Comparison of ENCODE assay signal across 8 cellular contexts in genomic region chr17:17751996-17752821, GRCh38.
A peak's percentile ranks its signal among the peaks of the same experiment; 100 is the strongest.
DNase-seq lines count a peak whose midpoint lies in the region; ATAC-seq and TF ChIP-seq lines count a peak whose summit lies in the region.

No MANE protein-coding gene starts in this region.

- H3K27ac ChIP-seq in right lobe of liver, result peak overlapping the region; percentile 36 to 75 (median 55)

- no peak for TF ChIP-seq CTCF in AG09309 (IDR thresholded peaks at IDR 0.05; ENCODE audit: control insufficient read depth, insufficient read depth, low read depth, low read length, missing control alignments)
- TF ChIP-seq CTCF in right lobe of liver (IDR thresholded peaks at IDR 0.05), result peak; percentile 24 to 53 (median 36)

- 12% methylated on average over 13 of the region's 59 CpGs for WGBS in right lobe of liver (ENCODE audit: insufficient coverage, low coverage, low lambda C conversion rate, missing lambda C conversion rate)

- TF ChIP-seq POLR2A in right lobe of liver (IDR thresholded peaks at IDR 0.05), result peak; percentile 34

- H3K4me3 ChIP-seq in AG09309 (ENCODE audit: control insufficient read depth, low read depth, low read length) (peak overlapping the region; percentile 50), right lobe of liver (peak overlapping the region; percentile 35 to 61 (median 44))

- intact Hi-C loops in right lobe of liver (cut with DNase I), result no loop called here

- DNase-seq in AG09309 (ENCODE audit: low read depth) (peak; percentile 62), NCI-H526 treated with DMSO at 0.1 percent for 48 hours (lab: John Stamatoyannopoulos, UW) (peak; percentile 76), dermis blood vessel endothelial cell (peak; percentile 97), right lobe of liver (peak; percentile 97 to 98 (median 98))
- peak; percentile 96 for DNase-seq in activated CD4-positive, alpha-beta T cell treated with anti-CD3 and anti-CD28 coated beads, Interleukin-2, amount 50 U/mL, for 48 hours
- peak; percentile 97 for DNase-seq in stimulated activated CD4-positive, alpha-beta T cell treated with anti-CD3 and anti-CD28 coated beads, Interleukin-4, amount 100 ng/mL, for 1 hour

- ATAC-seq in GM19023 (IDR thresholded peaks at IDR 0.05; ENCODE audit: unreplicated experiment) (peak; percentile 86), HG03175 (IDR thresholded peaks at IDR 0.05; ENCODE audit: unreplicated experiment) (peak; percentile 80), right lobe of liver (peak; percentile 97 to 98 (median 98))

- H3K27me3 ChIP-seq in right lobe of liver, result no peaks in the 10 kb centered on the region

- peaks cover 0 to 8% (median 4%) of the 10 kb centered on the region in 4 donors for H3K4me1 ChIP-seq in right lobe of liver

- H3K36me3 ChIP-seq in right lobe of liver, result no peaks in the 10 kb centered on the region

- H3K9me3 ChIP-seq in right lobe of liver, result no peaks in the 10 kb centered on the region

Comparison
In these comparisons a context has a peak if more than half of its experiments do, and no peak if none do; other contexts are left out.
1. Peak in every context shown above with its lines: DNase-seq, ATAC-seq, H3K4me3 ChIP-seq and H3K27ac ChIP-seq.